In the genomic region with DNA sequence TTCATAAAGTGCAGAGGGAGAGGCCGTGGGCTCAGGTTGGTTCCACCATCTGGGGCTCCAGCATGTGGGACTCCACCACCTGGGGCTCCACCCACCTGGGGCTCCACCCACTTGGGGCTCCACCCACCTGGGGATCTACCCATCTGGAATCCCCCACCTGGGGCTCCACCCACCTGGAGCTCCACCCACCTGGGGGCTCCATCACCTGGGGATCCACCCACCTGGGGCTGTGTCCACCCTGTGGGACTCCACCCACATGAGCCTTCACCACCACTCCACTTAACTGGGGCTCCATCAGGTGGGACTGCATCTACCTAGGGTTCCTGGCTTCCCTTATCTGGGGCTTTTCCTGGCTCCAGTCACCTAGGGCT, we compare ENCODE assay signal across 21 cellular contexts.
DNase-seq lines count a peak whose midpoint lies in the region; ATAC-seq and TF ChIP-seq lines count a peak whose summit lies in the region.
"Had no signal": no experiment of that assay in that cellular context is flagged by ENCODE, and none has a peak within 500 bp of the region (broad histone marks: within the 10 kb centered on the region; RNA-seq: fewer than 3 reads in every experiment).

No MANE protein-coding gene starts in this region.

- no peak overlapping the region for H3K23ac ChIP-seq in mesendoderm (ENCODE audit: low read length)

- H4K8ac ChIP-seq in mesendoderm (ENCODE audit: low read depth, low read length), result no peak overlapping the region

- H3K9ac ChIP-seq in HCT116 (ENCODE audit: low read length) (no peak overlapping the region), mesendoderm (ENCODE audit: low read length) (no peak overlapping the region)

- H3K9me2 ChIP-seq in HCT116 (ENCODE audit: insufficient read depth), result no peaks in the 10 kb centered on the region

- H3K56ac ChIP-seq in mesendoderm (ENCODE audit: low read length), result no peak overlapping the region

- intact Hi-C loops in HCT116 (cut with micrococcal nuclease), result no loop called here
- intact Hi-C loops in testis (cut with DNase I; ENCODE audit: low total_unique reads), result no loop called here

- H3K79me2 ChIP-seq in HCT116 (ENCODE audit: insufficient read depth, low read length) (no peaks in the 10 kb centered on the region), mesendoderm (ENCODE audit: control insufficient read depth, insufficient read depth, low read length) (no peaks in the 10 kb centered on the region), osteoblast (ENCODE audit: insufficient read depth, low read length) (no peaks in the 10 kb centered on the region)

- no peaks in the 10 kb centered on the region for H4K20me1 ChIP-seq in HCT116 (ENCODE audit: insufficient read depth)
- no peaks in the 10 kb centered on the region for H4K20me1 ChIP-seq in osteoblast (ENCODE audit: insufficient read depth, low read length)

- no peak overlapping the region for H3K4ac ChIP-seq in mesendoderm (ENCODE audit: low read depth, low read length)

- RAD21 ChIA-PET in HCT116 (lab: Charles Lee; ENCODE audit: low non-redundant PET in 1 of 2, low total read pairs in 2 of 2, uncharacterized antibody in 2 of 2, unreplicated experiment in 2 of 2), result no interaction called here

- TF ChIP-seq RAD21 in HCT116 (IDR thresholded peaks at IDR 0.05; ENCODE audit: low read depth), result no peak

- H3K9me3 ChIP-seq in HCT116 (ENCODE audit: control insufficient read depth in 1 of 2, insufficient read depth in 1 of 2, low read depth in 1 of 2, low read length in 2 of 2), result no peaks in the 10 kb centered on the region
- H3K9me3 ChIP-seq in testis, result no peaks in the 10 kb centered on the region
- H3K9me3 ChIP-seq in osteoblast (ENCODE audit: low read depth, low read length), result no peaks in the 10 kb centered on the region
- H3K9me3 ChIP-seq: BE2C, MG63 had no signal

- no peak overlapping the region for H2BK120ac ChIP-seq in mesendoderm (ENCODE audit: low read depth, low read length)

- no peak for TF ChIP-seq POLR2A in HCT116 (IDR thresholded peaks at IDR 0.05; ENCODE audit: borderline replicate concordance, extremely low read depth, insufficient read depth, insufficient read length)
- no peak for TF ChIP-seq POLR2A in testis (IDR thresholded peaks at IDR 0.05)

- H3K27ac Mint-ChIP-seq in WTC11, result no peak overlapping the region

- TF ChIP-seq CTCF in HCT116 (IDR thresholded peaks at IDR 0.05 in 2 of 3, conservative IDR thresholded peaks at IDR 0.05 in 1 of 3; ENCODE audit: borderline replicate concordance in 1 of 3, insufficient read depth in 1 of 3, low read depth in 2 of 3, low read length in 2 of 3) (no peak), WTC11 (IDR thresholded peaks at IDR 0.05) (no peak), testis (IDR thresholded peaks at IDR 0.05) (no peak), osteoblast (IDR thresholded peaks at IDR 0.05; ENCODE audit: extremely low read depth, low read depth, low read length) (no peak)

- no CpG with 5 or more reads among the region's 1 CpG for WGBS in mesendoderm (ENCODE audit: extremely low coverage, insufficient coverage, low lambda C conversion rate)
- WGBS in testis, 2 donors, result 74% methylated on average over 1 of the region's 1 CpG; no CpG with 5 or more reads in 1 of the 2 donors

- DNase-seq in HCT116 (ENCODE audit: low read depth, low spot score) (no peak), WTC11 (ENCODE audit: low spot score) (peak; percentile 23), mesendoderm (peak; percentile 2), testis (peak; percentile 29), osteoblast (ENCODE audit: insufficient read length, low spot score, missing footprints) (no peak)
- DNase-seq: BE2C, GOT3, HCEC 1CT, Kasumi-1, MG63, NCI-H1048, NCI-H1436, NCI-H187 treated with DMSO at 0.1 percent for 48 hours, NCI-H2107, NCI-H446 treated with DMSO at 0.1 percent for 48 hours, NCI-H526 treated with DMSO at 0.1 percent for 48 hours, PC-3, Right ventricle myocardium superior had no signal

- peaks cover 4% of the 10 kb centered on the region for H3K27me3 Mint-ChIP-seq in WTC11 (ENCODE audit: low read depth)

- H3K4me3 ChIP-seq in HCT116 (replicated peaks in 1 of 2; ENCODE audit: low read depth in 1 of 2, low read length in 2 of 2), result no peak overlapping the region
- H3K4me3 ChIP-seq in mesendoderm (ENCODE audit: low read length), result no peak overlapping the region
- no peak overlapping the region for H3K4me3 ChIP-seq in testis
- no peak overlapping the region for H3K4me3 ChIP-seq in osteoblast (ENCODE audit: insufficient read depth, low read length)
- H3K4me3 ChIP-seq: GM12878, MG63 had no signal

- no peaks in the 10 kb centered on the region for H3K36me3 ChIP-seq in HCT116 (ENCODE audit: control insufficient read depth in 1 of 2, insufficient read depth in 2 of 2, low read length in 2 of 2)
- no peaks in the 10 kb centered on the region for H3K36me3 ChIP-seq in mesendoderm (ENCODE audit: control insufficient read depth, insufficient read depth, low read length)
- H3K36me3 ChIP-seq in testis (ENCODE audit: low read depth, missing control alignments), result no peaks in the 10 kb centered on the region
- H3K36me3 ChIP-seq in osteoblast (ENCODE audit: insufficient read depth, low read length), result no peaks in the 10 kb centered on the region
- H3K36me3 ChIP-seq: BE2C, MG63 had no signal

- H3K4me1 ChIP-seq in HCT116 (ENCODE audit: control insufficient read depth in 1 of 2, insufficient read depth in 2 of 2, low read length in 2 of 2), result no peaks in the 10 kb centered on the region
- H3K4me1 ChIP-seq in mesendoderm (ENCODE audit: control insufficient read depth, low read depth, low read length), result no peaks in the 10 kb centered on the region
- no peaks in the 10 kb centered on the region for H3K4me1 ChIP-seq in testis
- no peaks in the 10 kb centered on the region for H3K4me1 ChIP-seq in osteoblast (ENCODE audit: insufficient read depth, low read length)
- H3K4me1 ChIP-seq: BE2C had no signal

- H3K27me3 ChIP-seq in HCT116 (ENCODE audit: insufficient read depth, low read length), result no peaks in the 10 kb centered on the region
- H3K27me3 ChIP-seq in mesendoderm (ENCODE audit: insufficient read depth, low read length, poor library complexity), result no peaks in the 10 kb centered on the region
- H3K27me3 ChIP-seq in testis, result no peaks in the 10 kb centered on the region
- H3K27me3 ChIP-seq in osteoblast (ENCODE audit: insufficient read depth, low read length), result peaks cover 11% of the 10 kb centered on the region
- H3K27me3 ChIP-seq: BE2C, MG63 had no signal

- H3K4me3 Mint-ChIP-seq in WTC11, result no peak overlapping the region

- ATAC-seq in HCT116 (peak; percentile 64; the same call in 1 of the 2 replicates), WTC11 (no peak), GM19452 (IDR thresholded peaks at IDR 0.05; ENCODE audit: unreplicated experiment) (no peak), HG02973 (IDR thresholded peaks at IDR 0.05; ENCODE audit: unreplicated experiment) (no peak)
- ATAC-seq: GM12878, PC-3 had no signal

- no peak overlapping the region for H3K4me2 ChIP-seq in HCT116 (ENCODE audit: low read length)
- H3K4me2 ChIP-seq in mesendoderm (ENCODE audit: low read length), result no peak overlapping the region
- no peak overlapping the region for H3K4me2 ChIP-seq in osteoblast (ENCODE audit: insufficient read depth, low read length)

- no peak overlapping the region for H2BK15ac ChIP-seq in mesendoderm (replicated peaks; ENCODE audit: low read depth)

- H3K9me3 Mint-ChIP-seq in WTC11, result peaks cover 9% of the 10 kb centered on the region

- no peak overlapping the region for H4K5ac ChIP-seq in mesendoderm (ENCODE audit: low read length)

- H3K79me1 ChIP-seq in mesendoderm (ENCODE audit: low read length), result no peaks in the 10 kb centered on the region

- CTCF ChIA-PET in HCT116 (lab: Charles Lee) (no interaction called here), WTC11 (lab: Charles Lee) (no interaction called here)

- POLR2A ChIA-PET in HCT116 (lab: Charles Lee) (no interaction called here), WTC11 (lab: Charles Lee) (no interaction called here)

- H3K27ac ChIP-seq in HCT116 (ENCODE audit: low read depth, low read length) (no peak overlapping the region), mesendoderm (ENCODE audit: low read depth, low read length) (no peak overlapping the region), testis (no peak overlapping the region), osteoblast (ENCODE audit: low read depth, low read length) (no peak overlapping the region)

- H2AFZ ChIP-seq in HCT116 (ENCODE audit: low read depth, low read length, poor library complexity, severe bottlenecking), result no peak overlapping the region
- no peak overlapping the region for H2AFZ ChIP-seq in osteoblast (ENCODE audit: low read length)

- H3K18ac ChIP-seq in mesendoderm (ENCODE audit: low read length), result no peak overlapping the region

- H2BK5ac ChIP-seq in mesendoderm (ENCODE audit: low read length), result no peak overlapping the region

- BruUV-seq in HCT116 (replicated peaks; lab: Mats Ljungman, UMichigan), result no TSS peak

- 0 out of 2 replicates have a peak, but pooled peaks cover 4% of the 10 kb centered on the region for H3K4me1 Mint-ChIP-seq in WTC11

- H3K36me3 Mint-ChIP-seq in WTC11, result no peaks in the 10 kb centered on the region

- no peak overlapping the region for H2AK5ac ChIP-seq in mesendoderm (ENCODE audit: low read length)

TF ChIP-seq in HCT116, 20 proteins besides CTCF, POLR2A, EP300 and RAD21:
- TF ChIP-seq ELF1 (IDR thresholded peaks at IDR 0.05; ENCODE audit: borderline replicate concordance, low read depth) (no peak), EZH2 (IDR thresholded peaks at IDR 0.05) (no peak), ZFX (IDR thresholded peaks at IDR 0.05) (no peak)

TF ChIP-seq in WTC11, 78 proteins besides CTCF, POLR2A, EP300 and RAD21 (continues in another document):
- TF ChIP-seq TCF7 (CRISPR knock-in tag; IDR thresholded peaks at IDR 0.05; ENCODE audit: low read depth) (no peak), NR2C2 (CRISPR knock-in tag; IDR thresholded peaks at IDR 0.05) (no peak), USF1 (CRISPR knock-in tag; IDR thresholded peaks at IDR 0.05) (no peak), KAT7 (CRISPR knock-in tag; IDR thresholded peaks at IDR 0.05; ENCODE audit: borderline replicate concordance) (no peak), E2F5 (CRISPR knock-in tag; IDR thresholded peaks at IDR 0.05) (no peak), CREM (CRISPR knock-in tag; IDR thresholded peaks at IDR 0.05) (no peak), HMGA2 (CRISPR knock-in tag; IDR thresholded peaks at IDR 0.05) (no peak), ZNF138 (CRISPR knock-in tag; conservative IDR thresholded peaks at IDR 0.05) (no peak)

Comparison
In these comparisons a context has a peak if more than half of its experiments do, and no peak if none do; other contexts are left out.
1. DNase-seq: peak in WTC11 (single experiment), mesendoderm (single experiment) and testis (single experiment); none in HCT116 (single experiment) and osteoblast (single experiment).